Comparison of ENCODE assay signal across 1 cellular context in the genomic region with DNA sequence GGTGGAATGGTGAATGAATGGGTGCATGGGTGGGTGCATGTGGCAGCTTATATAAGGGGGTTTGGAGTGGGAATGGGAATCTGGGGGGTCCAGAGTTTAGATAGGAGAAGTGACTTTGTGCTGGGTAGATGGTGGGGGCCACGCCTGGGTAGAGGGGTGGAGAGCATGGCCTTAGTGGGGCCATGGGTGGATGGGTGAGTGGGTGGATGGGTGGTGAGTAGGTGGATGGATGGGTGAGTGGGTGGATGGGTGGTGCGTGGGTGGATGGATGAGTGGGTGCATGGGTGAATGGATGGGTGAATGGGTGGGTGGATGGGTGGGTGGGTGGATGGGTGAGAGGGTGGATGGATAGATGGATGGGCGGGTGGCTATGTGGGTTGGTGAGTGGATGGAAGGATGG.
A peak's percentile ranks its signal among the peaks of the same experiment; 100 is the strongest.
TF ChIP-seq lines count a peak whose summit lies in the region.

No MANE protein-coding gene starts in this region.

TF ChIP-seq in K562, 482 proteins besides CTCF, POLR2A, EP300 and RAD21:
- no peak for TF ChIP-seq ZNF436 (CRISPR knock-in tag; IDR thresholded peaks at IDR 0.05)
- TF ChIP-seq EGR1 (conservative IDR thresholded peaks at IDR 0.05): peak; percentile 78
